8 cellular contexts compared by ENCODE assay signal in genomic region chr19:31214086-31214485, GRCh38.
DNase-seq lines count a peak whose midpoint lies in the region; ATAC-seq and TF ChIP-seq lines count a peak whose summit lies in the region.

No MANE protein-coding gene starts in this region.

- peaks cover 0 to 11% (median 0%) of the 10 kb centered on the region in 12 donors for H3K4me1 ChIP-seq in heart left ventricle

- TF ChIP-seq POLR2A in heart left ventricle (IDR thresholded peaks at IDR 0.05) = no peak

- no peaks in the 10 kb centered on the region for H3K9me3 ChIP-seq in heart left ventricle

- H3K36me3 ChIP-seq in heart left ventricle = no peaks in the 10 kb centered on the region

- peak overlapping the region in 2 of 12 donors; percentile 19 to 72 for H3K27ac ChIP-seq in heart left ventricle

- intact Hi-C loops in heart left ventricle (cut with DNase I) = no loop called here

- TF ChIP-seq CTCF in heart left ventricle (IDR thresholded peaks at IDR 0.05) = no peak

- H3K4me3 ChIP-seq in heart left ventricle = peak overlapping the region in 1 of 12 donors; percentile 5

- WGBS in heart left ventricle, 4 donors = 67 to 72% (median 69%) methylated on average over 9 of the region's 9 CpGs

- peak; percentile 57 for ATAC-seq in GM18870 (IDR thresholded peaks at IDR 0.05; ENCODE audit: unreplicated experiment)
- ATAC-seq in heart left ventricle = peak; percentile 55 to 93 (median 85)
- no peak for ATAC-seq in GM21737 (IDR thresholded peaks at IDR 0.05; ENCODE audit: unreplicated experiment)
- ATAC-seq in HG03442 (IDR thresholded peaks at IDR 0.05; ENCODE audit: unreplicated experiment) = no peak

- DNase-seq in SIG-M5 treated with dmso at 0.1 percent for 504 hours (lab: John Stamatoyannopoulos, UW; ENCODE audit: unreplicated experiment) (peak; percentile 92), heart left ventricle (peak; percentile 44 to 71 (median 52)), NCI-H187 (lab: John Stamatoyannopoulos, UW) (no peak)
- peak; percentile 79 for DNase-seq in activated T-helper 9 cell treated with anti-CD3 and anti-CD28 coated beads, Interleukin-2, amount 50 U/mL, for 16 hours (ENCODE audit: low read depth)
- DNase-seq in stimulated activated CD4-positive, alpha-beta T cell treated with anti-CD3 and anti-CD28 coated beads, Interleukin-2, amount 100 ng/mL, for 24 hours = peak; percentile 84 to 85

- H3K27me3 ChIP-seq in heart left ventricle = no peaks in the 10 kb centered on the region

Comparison
In these comparisons a context has a peak if more than half of its experiments do, and no peak if none do; other contexts are left out.
1. ATAC-seq: peak in GM18870 (single experiment) and heart left ventricle (4 of 4); none in GM21737 (single experiment) and HG03442 (single experiment).
2. DNase-seq: peak in SIG-M5 treated with dmso at 0.1 percent for 504 hours (single experiment), activated T-helper 9 cell treated with anti-CD3 and anti-CD28 coated beads, Interleukin-2, amount 50 U/mL, for 16 hours (single experiment), heart left ventricle (5 of 5) and stimulated activated CD4-positive, alpha-beta T cell treated with anti-CD3 and anti-CD28 coated beads, Interleukin-2, amount 100 ng/mL, for 24 hours (2 of 2); none in NCI-H187 (0 of 2).